Comparison of ENCODE assay signal across 18 cellular contexts in the genomic region with DNA sequence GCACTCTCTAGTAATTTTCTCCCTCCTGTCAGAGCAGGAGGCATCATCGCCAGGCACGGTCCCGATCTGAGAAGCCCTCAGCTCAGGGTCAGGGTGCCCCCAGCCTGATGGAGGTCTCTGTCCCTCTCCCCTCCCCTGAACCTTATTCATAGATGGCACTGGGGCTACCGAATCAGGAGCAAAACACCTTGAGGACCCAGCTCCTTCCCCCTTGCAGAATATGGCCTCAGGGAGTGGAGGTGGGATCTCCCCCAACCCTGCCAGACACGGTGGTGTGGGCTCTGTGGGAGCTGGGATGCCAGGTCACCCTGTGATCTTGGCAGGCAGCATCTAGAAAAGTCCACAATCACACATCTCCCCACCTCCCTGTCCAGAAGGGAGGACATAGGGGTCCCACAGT.
"Had no signal": no experiment of that assay in that cellular context is flagged by ENCODE, and none has a peak within 500 bp of the region (broad histone marks: within the 10 kb centered on the region; RNA-seq: fewer than 3 reads in every experiment).

No MANE protein-coding gene starts in this region.

- H3K27me3 ChIP-seq: tibial nerve, vagina had no signal

- H3K27ac ChIP-seq: vagina had no signal

- H3K27ac Mint-ChIP-seq: activated CD8-positive, alpha-beta T cell treated with anti-CD3 and anti-CD28 coated beads for 36 hours; activated T-helper 17 cell treated with anti-CD3 and anti-CD28 coated beads, Interleukin-2, amount 50 U/mL, for 72 hours; effector memory CD8-positive, alpha-beta T cell; stimulated activated naive B cell treated with anti-CD40 and anti-IgM and Interleukin-4, amounts not matched to agents 10 μg/mL and 1 μg/mL and 100 μg/mL, for 72 hours had no signal

- H3K4me3 Mint-ChIP-seq: activated CD8-positive, alpha-beta T cell treated with anti-CD3 and anti-CD28 coated beads for 36 hours; activated T-helper 17 cell treated with anti-CD3 and anti-CD28 coated beads, Interleukin-2, amount 50 U/mL, for 72 hours had no signal

- H3K4me3 ChIP-seq: tibial nerve had no signal

- H3K9me3 Mint-ChIP-seq: activated CD8-positive, alpha-beta T cell treated with anti-CD3 and anti-CD28 coated beads for 36 hours; activated T-helper 17 cell treated with anti-CD3 and anti-CD28 coated beads, Interleukin-2, amount 50 U/mL, for 72 hours; effector memory CD8-positive, alpha-beta T cell; stimulated activated naive B cell treated with anti-CD40 and anti-IgM and Interleukin-4, amounts not matched to agents 10 μg/mL and 1 μg/mL and 100 μg/mL, for 72 hours had no signal

- H3K27me3 Mint-ChIP-seq: activated T-helper 17 cell treated with anti-CD3 and anti-CD28 coated beads, Interleukin-2, amount 50 U/mL, for 72 hours had no signal

- H3K36me3 ChIP-seq: spleen, vagina had no signal

- DNase-seq: activated CD4-positive, alpha-beta T cell treated with anti-CD3 and anti-CD28 coated beads for 48 hours; activated CD4-positive, CD25-positive, alpha-beta regulatory T cell; activated CD8-positive, alpha-beta T cell treated with anti-CD3 and anti-CD28 coated beads for 36 hours; activated naive CD4-positive, alpha-beta T cell treated with Interleukin-2 at 50 U/mL for 16 hours; activated T-cell treated with anti-CD3 and anti-CD28 coated beads, Interleukin-2, amount 50 U/mL, for 1 hour; dermis blood vessel endothelial cell; effector memory CD8-positive, alpha-beta T cell; esophagus squamous epithelium; left cardiac atrium; mesenchymal stem cell; naive thymus-derived CD4-positive, alpha-beta T cell; retina; spleen; stimulated activated naive B cell treated with anti-CD40 and anti-IgM and Interleukin-4, amounts not matched to agents 10 μg/mL and 1 μg/mL and 100 μg/mL, for 72 hours; T1000 had no signal

- H3K9me3 ChIP-seq: esophagus squamous epithelium, spleen, tibial nerve, vagina had no signal

- ATAC-seq: activated CD8-positive, alpha-beta T cell treated with anti-CD3 and anti-CD28 coated beads for 36 hours; activated T-helper 17 cell treated with anti-CD3 and anti-CD28 coated beads, Interleukin-2, amount 50 U/mL, for 72 hours; effector memory CD8-positive, alpha-beta T cell; left cardiac atrium; naive thymus-derived CD4-positive, alpha-beta T cell; stimulated activated naive B cell treated with anti-CD40 and anti-IgM and Interleukin-4, amounts not matched to agents 10 μg/mL and 1 μg/mL and 100 μg/mL, for 72 hours had no signal
